In the genomic region with DNA sequence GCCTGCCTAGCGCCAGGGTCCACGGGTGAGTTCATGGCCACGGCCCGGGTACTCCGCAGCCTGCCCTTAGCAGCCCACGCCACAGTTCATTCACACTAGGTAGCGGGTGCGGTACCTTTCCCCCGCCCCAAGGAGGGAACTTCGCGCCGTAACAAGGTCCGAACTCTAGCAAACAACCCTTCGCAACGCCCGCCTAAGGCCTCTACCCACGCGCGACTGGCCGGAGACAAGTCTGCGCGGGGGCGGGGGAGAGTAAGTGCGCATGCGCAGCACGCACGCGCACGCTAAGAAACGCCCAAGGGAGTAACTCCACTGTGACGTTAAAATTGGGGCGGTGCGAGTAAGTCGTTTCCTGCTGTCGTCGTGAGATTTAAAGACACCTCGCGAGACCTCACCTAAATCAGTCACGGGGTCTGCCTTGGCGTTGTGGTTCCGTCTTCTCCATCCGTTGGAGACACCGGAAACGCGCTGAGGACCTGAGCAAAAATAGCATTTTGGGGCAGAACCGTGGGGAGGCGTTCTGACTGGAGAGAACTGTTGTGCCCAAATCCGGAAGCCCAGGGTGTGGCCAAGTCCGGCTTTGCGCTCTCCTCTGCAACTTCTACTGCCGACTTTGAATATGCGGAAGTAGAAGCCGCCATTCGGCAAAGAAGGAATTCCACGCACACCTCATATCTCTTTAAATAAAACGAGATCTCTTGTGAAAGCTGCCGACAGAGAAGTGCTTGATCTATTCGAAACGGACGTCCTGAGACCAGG, we compare ENCODE assay signal across 1 cellular context.
TF ChIP-seq lines count a peak whose summit lies in the region.

A gene with protein sequence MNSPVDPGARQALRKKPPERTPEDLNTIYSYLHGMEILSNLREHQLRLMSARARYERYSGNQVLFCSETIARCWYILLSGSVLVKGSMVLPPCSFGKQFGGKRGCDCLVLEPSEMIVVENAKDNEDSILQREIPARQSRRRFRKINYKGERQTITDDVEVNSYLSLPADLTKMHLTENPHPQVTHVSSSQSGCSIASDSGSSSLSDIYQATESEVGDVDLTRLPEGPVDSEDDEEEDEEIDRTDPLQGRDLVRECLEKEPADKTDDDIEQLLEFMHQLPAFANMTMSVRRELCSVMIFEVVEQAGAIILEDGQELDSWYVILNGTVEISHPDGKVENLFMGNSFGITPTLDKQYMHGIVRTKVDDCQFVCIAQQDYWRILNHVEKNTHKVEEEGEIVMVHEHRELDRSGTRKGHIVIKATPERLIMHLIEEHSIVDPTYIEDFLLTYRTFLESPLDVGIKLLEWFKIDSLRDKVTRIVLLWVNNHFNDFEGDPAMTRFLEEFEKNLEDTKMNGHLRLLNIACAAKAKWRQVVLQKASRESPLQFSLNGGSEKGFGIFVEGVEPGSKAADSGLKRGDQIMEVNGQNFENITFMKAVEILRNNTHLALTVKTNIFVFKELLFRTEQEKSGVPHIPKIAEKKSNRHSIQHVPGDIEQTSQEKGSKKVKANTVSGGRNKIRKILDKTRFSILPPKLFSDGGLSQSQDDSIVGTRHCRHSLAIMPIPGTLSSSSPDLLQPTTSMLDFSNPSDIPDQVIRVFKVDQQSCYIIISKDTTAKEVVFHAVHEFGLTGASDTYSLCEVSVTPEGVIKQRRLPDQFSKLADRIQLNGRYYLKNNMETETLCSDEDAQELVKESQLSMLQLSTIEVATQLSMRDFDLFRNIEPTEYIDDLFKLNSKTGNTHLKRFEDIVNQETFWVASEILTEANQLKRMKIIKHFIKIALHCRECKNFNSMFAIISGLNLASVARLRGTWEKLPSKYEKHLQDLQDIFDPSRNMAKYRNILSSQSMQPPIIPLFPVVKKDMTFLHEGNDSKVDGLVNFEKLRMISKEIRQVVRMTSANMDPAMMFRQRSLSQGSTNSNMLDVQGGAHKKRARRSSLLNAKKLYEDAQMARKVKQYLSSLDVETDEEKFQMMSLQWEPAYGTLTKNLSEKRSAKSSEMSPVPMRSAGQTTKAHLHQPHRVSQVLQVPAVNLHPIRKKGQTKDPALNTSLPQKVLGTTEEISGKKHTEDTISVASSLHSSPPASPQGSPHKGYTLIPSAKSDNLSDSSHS (N-terminal part only) (minus strand): TSS at position 234 of the 759 bp plus-strand sequence. CDS start 199 bp downstream, at position 35.

TF ChIP-seq in HepG2, 621 proteins besides CTCF, POLR2A, EP300 and RAD21 (continued from another document and continues in another):
- TF ChIP-seq ZBTB46 (CRISPR knock-in tag; IDR thresholded peaks at IDR 0.05; ENCODE audit: borderline replicate concordance) (no peak), ETV6 (CRISPR knock-in tag; conservative IDR thresholded peaks at IDR 0.05) (0 out of 2 replicates have a peak, but pooled peaks have one; percentile 42), HMGA1 (CRISPR knock-in tag; conservative IDR thresholded peaks at IDR 0.05) (no peak), IRX3 (CRISPR knock-in tag; IDR thresholded peaks at IDR 0.05; ENCODE audit: borderline replicate concordance, low read depth) (no peak), TBX2 (CRISPR knock-in tag; IDR thresholded peaks at IDR 0.05; ENCODE audit: borderline replicate concordance) (peak; percentile 77), STAT5B (CRISPR knock-in tag; IDR thresholded peaks at IDR 0.05) (no peak), THAP9 (CRISPR knock-in tag; IDR thresholded peaks at IDR 0.05; ENCODE audit: borderline replicate concordance) (peak; percentile 69; the same call in 1 of the 2 replicates), TP53 (CRISPR knock-in tag; conservative IDR thresholded peaks at IDR 0.05) (0 out of 2 replicates have a peak, but pooled peaks have one; percentile 32), NR2C2 (CRISPR knock-in tag; IDR thresholded peaks at IDR 0.05; ENCODE audit: borderline replicate concordance) (no peak; the same call in none of the 2 replicates), CBX1 (IDR thresholded peaks at IDR 0.05; ENCODE audit: low read depth) (no peak), POGK (CRISPR knock-in tag; conservative IDR thresholded peaks at IDR 0.05) (0 out of 2 replicates have a peak, but pooled peaks have one; percentile 43), ZNF251 (CRISPR knock-in tag; IDR thresholded peaks at IDR 0.05) (no peak), MAFG (CRISPR knock-in tag; IDR thresholded peaks at IDR 0.05) (no peak), ZNF292 (CRISPR knock-in tag; IDR thresholded peaks at IDR 0.05; ENCODE audit: borderline replicate concordance, low read depth) (no peak; the same call in 1 of the 2 replicates), HIC2 (CRISPR knock-in tag; IDR thresholded peaks at IDR 0.05; ENCODE audit: low read depth) (no peak), CBX2 (IDR thresholded peaks at IDR 0.05; ENCODE audit: low read depth, low read length) (no peak), CBX2 (CRISPR knock-in tag; IDR thresholded peaks at IDR 0.05; ENCODE audit: low read depth) (no peak), SSRP1 (CRISPR knock-in tag; IDR thresholded peaks at IDR 0.05) (0 out of 2 replicates have a peak, but pooled peaks have one; percentile 48), GPN1 (CRISPR knock-in tag; IDR thresholded peaks at IDR 0.05; ENCODE audit: borderline replicate concordance) (no peak), ZBTB2 (CRISPR knock-in tag; IDR thresholded peaks at IDR 0.05; ENCODE audit: low read depth) (0 out of 2 replicates have a peak, but pooled peaks have one; percentile 40), KDM3A (CRISPR knock-in tag; IDR thresholded peaks at IDR 0.05; ENCODE audit: low read depth) (peak; percentile 45; the same call in 1 of the 2 replicates), ATF5 (CRISPR knock-in tag; IDR thresholded peaks at IDR 0.05; ENCODE audit: low read depth) (0 out of 2 replicates have a peak, but pooled peaks have one; percentile 12), RBM39 (IDR thresholded peaks at IDR 0.05; ENCODE audit: low read depth, low read length, poor library complexity, severe bottlenecking) (peak; percentile 77), POGZ (CRISPR knock-in tag; IDR thresholded peaks at IDR 0.05) (peak; percentile 97), IRF1 (CRISPR knock-in tag; IDR thresholded peaks at IDR 0.05; ENCODE audit: low read depth) (no peak), CENPX (CRISPR knock-in tag; IDR thresholded peaks at IDR 0.05) (no peak), HHEX (CRISPR knock-in tag; IDR thresholded peaks at IDR 0.05) (no peak), ATF3 (CRISPR knock-in tag; IDR thresholded peaks at IDR 0.05) (0 out of 2 replicates have a peak, but pooled peaks have one; percentile 18)
- TF ChIP-seq, protein P1, sequence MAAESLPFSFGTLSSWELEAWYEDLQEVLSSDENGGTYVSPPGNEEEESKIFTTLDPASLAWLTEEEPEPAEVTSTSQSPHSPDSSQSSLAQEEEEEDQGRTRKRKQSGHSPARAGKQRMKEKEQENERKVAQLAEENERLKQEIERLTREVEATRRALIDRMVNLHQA (CRISPR knock-in tag; IDR thresholded peaks at IDR 0.05), result no peak
- TF ChIP-seq, protein P2, sequence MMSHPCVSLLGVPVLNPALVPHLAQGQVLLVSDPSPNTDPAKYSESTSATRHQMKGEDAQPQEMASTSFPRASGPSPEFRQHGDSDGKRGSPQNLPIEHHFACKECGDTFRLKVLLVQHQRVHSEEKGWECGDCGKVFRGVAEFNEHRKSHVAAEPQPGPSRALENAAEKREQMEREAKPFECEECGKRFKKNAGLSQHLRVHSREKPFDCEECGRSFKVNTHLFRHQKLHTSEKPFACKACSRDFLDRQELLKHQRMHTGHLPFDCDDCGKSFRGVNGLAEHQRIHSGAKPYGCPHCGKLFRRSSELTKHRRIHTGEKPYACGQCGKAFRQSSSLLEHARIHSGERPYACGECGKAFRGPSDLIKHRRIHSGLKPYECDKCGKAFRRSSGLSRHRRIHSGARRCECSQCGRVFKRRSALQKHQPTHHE (CRISPR knock-in tag; IDR thresholded peaks at IDR 0.05; ENCODE audit: borderline replicate concordance), result no peak; the same call in 1 of the 2 replicates
- TF ChIP-seq, protein P3, sequence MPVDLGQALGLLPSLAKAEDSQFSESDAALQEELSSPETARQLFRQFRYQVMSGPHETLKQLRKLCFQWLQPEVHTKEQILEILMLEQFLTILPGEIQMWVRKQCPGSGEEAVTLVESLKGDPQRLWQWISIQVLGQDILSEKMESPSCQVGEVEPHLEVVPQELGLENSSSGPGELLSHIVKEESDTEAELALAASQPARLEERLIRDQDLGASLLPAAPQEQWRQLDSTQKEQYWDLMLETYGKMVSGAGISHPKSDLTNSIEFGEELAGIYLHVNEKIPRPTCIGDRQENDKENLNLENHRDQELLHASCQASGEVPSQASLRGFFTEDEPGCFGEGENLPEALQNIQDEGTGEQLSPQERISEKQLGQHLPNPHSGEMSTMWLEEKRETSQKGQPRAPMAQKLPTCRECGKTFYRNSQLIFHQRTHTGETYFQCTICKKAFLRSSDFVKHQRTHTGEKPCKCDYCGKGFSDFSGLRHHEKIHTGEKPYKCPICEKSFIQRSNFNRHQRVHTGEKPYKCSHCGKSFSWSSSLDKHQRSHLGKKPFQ (CRISPR knock-in tag; IDR thresholded peaks at IDR 0.05; ENCODE audit: insufficient replicate concordance), result peak; percentile 17
